In the genomic region with DNA sequence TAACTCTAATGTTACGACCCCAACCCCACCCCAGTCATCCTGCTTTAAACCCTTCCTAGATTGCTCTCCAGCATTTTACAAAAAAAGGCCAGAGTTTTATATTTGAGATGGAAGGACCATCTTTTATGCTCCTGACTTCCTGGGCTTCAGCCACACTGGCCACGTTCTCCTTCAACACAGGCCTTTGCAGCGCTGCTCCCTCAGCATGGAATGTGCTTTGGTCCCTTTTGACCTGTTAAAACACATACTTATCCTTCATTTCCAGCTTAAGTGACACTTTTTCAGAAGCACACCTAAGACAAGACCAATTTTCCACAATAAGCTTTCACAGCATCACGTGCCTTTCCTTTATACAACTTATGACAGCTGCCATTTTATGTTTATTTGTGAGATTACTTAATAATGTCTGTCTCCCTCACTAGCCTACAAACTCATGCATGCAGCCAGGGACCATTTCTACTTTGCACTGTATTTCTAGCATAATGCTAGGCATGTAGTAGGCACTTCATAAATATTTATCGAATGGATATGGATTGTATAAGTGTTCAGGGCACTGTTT, we compare ENCODE assay signal across 20 cellular contexts. TPM values are rescaled to one million over a fixed set of nuclear protein-coding genes. Genes with fewer than 3 reads are reported as not detected.
A peak's percentile ranks its signal among the peaks of the same experiment; 100 is the strongest.
DNase-seq lines count a peak whose midpoint lies in the region; ATAC-seq and TF ChIP-seq lines count a peak whose summit lies in the region.
"Had no signal": no experiment of that assay in that cellular context is flagged by ENCODE, and none has a peak within 500 bp of the region (broad histone marks: within the 10 kb centered on the region; RNA-seq: fewer than 3 reads in every experiment).

No MANE protein-coding gene starts in this region.

- H3K36me3 ChIP-seq in PC-9 (ENCODE audit: low read depth): no peaks in the 10 kb centered on the region
- H3K36me3 ChIP-seq in lower lobe of right lung: no peaks in the 10 kb centered on the region
- H3K36me3 ChIP-seq in thyroid gland: no peaks in the 10 kb centered on the region

- H3K27me3 ChIP-seq in PC-9 (ENCODE audit: insufficient read depth, low read depth) (no peaks in the 10 kb centered on the region), lower lobe of right lung (ENCODE audit: low read depth) (no peaks in the 10 kb centered on the region), thyroid gland (no peaks in the 10 kb centered on the region)

- no peak overlapping the region for H3K4me2 ChIP-seq in PC-9
- H3K4me2 ChIP-seq: GM23338 had no signal

- ATAC-seq in activated naive CD8-positive, alpha-beta T cell treated with anti-CD3 and anti-CD28 coated beads, Interleukin-2, amount 50 U/mL, for 24 hours: no peak
- ATAC-seq in lower lobe of right lung (peak in 1 of 2 donors; percentile 67), T-cell (replicated peaks in 1 of 4) (no peak)
- ATAC-seq: GM23338, HCT116, HepG2 had no signal

- no peaks in the 10 kb centered on the region for H3F3A ChIP-seq in PC-9 (ENCODE audit: insufficient read depth, low read depth)

- no peaks in the 10 kb centered on the region; the same call in 1 of the 2 replicates for H3K9me2 ChIP-seq in PC-9 (ENCODE audit: insufficient read depth)

- BruUV-seq in PC-9 (replicated peaks; lab: Mats Ljungman, UMichigan): no TSS peak

- no peaks in the 10 kb centered on the region for H3K36me3 Mint-ChIP-seq in activated naive CD8-positive, alpha-beta T cell treated with anti-CD3 and anti-CD28 coated beads, Interleukin-2, amount 50 U/mL, for 24 hours (ENCODE audit: low read depth)
- peaks cover 6% of the 10 kb centered on the region for H3K36me3 Mint-ChIP-seq in activated naive CD8-positive, alpha-beta T cell treated with anti-CD3 and anti-CD28 coated beads for 36 hours
- H3K36me3 Mint-ChIP-seq in T-cell: no peaks in the 10 kb centered on the region
- H3K36me3 Mint-ChIP-seq: CD4-positive, alpha-beta memory T cell; IgD-negative memory B cell had no signal

- H3K27me3 Mint-ChIP-seq in activated naive CD8-positive, alpha-beta T cell treated with anti-CD3 and anti-CD28 coated beads, Interleukin-2, amount 50 U/mL, for 24 hours: no peaks in the 10 kb centered on the region
- no peaks in the 10 kb centered on the region for H3K27me3 Mint-ChIP-seq in activated naive CD8-positive, alpha-beta T cell treated with anti-CD3 and anti-CD28 coated beads for 36 hours
- no peaks in the 10 kb centered on the region for H3K27me3 Mint-ChIP-seq in T-cell
- H3K27me3 Mint-ChIP-seq: CD4-positive, alpha-beta memory T cell had no signal

- CTCF ChIA-PET in PC-9 (lab: Charles Lee) (no interaction called here), T-cell (lab: Charles Lee) (interaction anchor here in 1 of 2 donors (0.5 kb wide), 1 partner anchor 22 kb away, joined by 3 read pairs; no protein-coding TSS in a partner anchor)

- POLR2A ChIA-PET in PC-9 (lab: Charles Lee; ENCODE audit: unreplicated experiment): interaction anchor here (0.7 kb wide), 1 partner anchor 385 kb away, joined by 3 read pairs; no protein-coding TSS in a partner anchor
- POLR2A ChIA-PET in T-cell (lab: Charles Lee): no interaction called here

- intact Hi-C loops in PC-9 (cut with micrococcal nuclease; ENCODE audit: unreplicated experiment) (no loop called here), lower lobe of right lung (cut with DNase I) (no loop called here), thyroid gland (cut with DNase I) (no loop called here)

- peak overlapping the region; percentile 48 for H3K27ac Mint-ChIP-seq in activated naive CD8-positive, alpha-beta T cell treated with anti-CD3 and anti-CD28 coated beads, Interleukin-2, amount 50 U/mL, for 24 hours
- H3K27ac Mint-ChIP-seq in activated naive CD8-positive, alpha-beta T cell treated with anti-CD3 and anti-CD28 coated beads for 36 hours: no peak overlapping the region
- no peak overlapping the region for H3K27ac Mint-ChIP-seq in T-cell
- H3K27ac Mint-ChIP-seq: GM23338, HFFc6 had no signal

- TF ChIP-seq CTCF in PC-9 (conservative IDR thresholded peaks at IDR 0.05): no peak
- no peak for TF ChIP-seq CTCF in lower lobe of right lung (IDR thresholded peaks at IDR 0.05)
- no peak for TF ChIP-seq CTCF in thyroid gland (IDR thresholded peaks at IDR 0.05)

- H3K9me3 Mint-ChIP-seq in activated naive CD8-positive, alpha-beta T cell treated with anti-CD3 and anti-CD28 coated beads, Interleukin-2, amount 50 U/mL, for 24 hours: peaks cover 4% of the 10 kb centered on the region
- peaks cover 4% of the 10 kb centered on the region for H3K9me3 Mint-ChIP-seq in activated naive CD8-positive, alpha-beta T cell treated with anti-CD3 and anti-CD28 coated beads for 36 hours
- peaks cover 0 to 3% (median 0%) of the 10 kb centered on the region in 3 donors for H3K9me3 Mint-ChIP-seq in T-cell
- H3K9me3 Mint-ChIP-seq: GM23338, HFFc6 had no signal

- no peak for TF ChIP-seq POLR2A in thyroid gland (IDR thresholded peaks at IDR 0.05)

- no peaks in the 10 kb centered on the region for H3K4me1 ChIP-seq in PC-9 (replicated peaks; ENCODE audit: insufficient read depth)
- H3K4me1 ChIP-seq in lower lobe of right lung: no peaks in the 10 kb centered on the region
- H3K4me1 ChIP-seq in thyroid gland: peaks cover 9 to 19% of the 10 kb centered on the region in 2 donors

- no peak overlapping the region for H3K4me3 Mint-ChIP-seq in activated naive CD8-positive, alpha-beta T cell treated with anti-CD3 and anti-CD28 coated beads, Interleukin-2, amount 50 U/mL, for 24 hours
- H3K4me3 Mint-ChIP-seq in activated naive CD8-positive, alpha-beta T cell treated with anti-CD3 and anti-CD28 coated beads for 36 hours: no peak overlapping the region
- no peak overlapping the region for H3K4me3 Mint-ChIP-seq in T-cell
- H3K4me3 Mint-ChIP-seq: GM23338, HFFc6, IgD-negative memory B cell had no signal

- H3K4me1 Mint-ChIP-seq in activated naive CD8-positive, alpha-beta T cell treated with anti-CD3 and anti-CD28 coated beads, Interleukin-2, amount 50 U/mL, for 24 hours: peaks cover 38% of the 10 kb centered on the region
- H3K4me1 Mint-ChIP-seq in activated naive CD8-positive, alpha-beta T cell treated with anti-CD3 and anti-CD28 coated beads for 36 hours: peaks cover 32% of the 10 kb centered on the region
- H3K4me1 Mint-ChIP-seq in T-cell: peaks cover 22 to 33% (median 33%) of the 10 kb centered on the region in 3 donors
- H3K4me1 Mint-ChIP-seq: IgD-negative memory B cell had no signal

- no peaks in the 10 kb centered on the region for H4K20me1 ChIP-seq in PC-9 (ENCODE audit: insufficient read depth)

- 79 to 86% methylated on average over 5 of the region's 5 CpGs for WGBS in thyroid gland, 2 donors

- H3K4me3 ChIP-seq in PC-9 (no peak overlapping the region), lower lobe of right lung (no peak overlapping the region), thyroid gland (replicated peaks in 1 of 3) (no peak overlapping the region)
- H3K4me3 ChIP-seq: GM23338 had no signal

- H3K79me2 ChIP-seq in PC-9 (ENCODE audit: low read depth): no peaks in the 10 kb centered on the region

- 0 out of 2 replicates have a peak overlapping the region, but pooled peaks have one; percentile 28 for H2AFZ ChIP-seq in PC-9
- H2AFZ ChIP-seq: GM23338 had no signal

- H3K9me3 ChIP-seq in PC-9 (ENCODE audit: insufficient read depth, low read depth): no peaks in the 10 kb centered on the region
- H3K9me3 ChIP-seq in lower lobe of right lung: no peaks in the 10 kb centered on the region
- H3K9me3 ChIP-seq in thyroid gland: no peaks in the 10 kb centered on the region

- H3K27ac ChIP-seq in PC-9 (no peak overlapping the region), lower lobe of right lung (no peak overlapping the region), thyroid gland (no peak overlapping the region)
- H3K27ac ChIP-seq: C4-2B had no signal

- DNase-seq in activated naive CD8-positive, alpha-beta T cell treated with anti-CD3 and anti-CD28 coated beads, Interleukin-2, amount 50 U/mL, for 24 hours: no peak
- DNase-seq in activated naive CD8-positive, alpha-beta T cell treated with anti-CD3 and anti-CD28 coated beads for 36 hours: no peak
- DNase-seq in PC-9 (no peak), lower lobe of right lung (peak; percentile 39), thyroid gland (peak; percentile 19 to 28), T-cell (no peak), H4 (ENCODE audit: low spot score) (no peak), KG1 (lab: John Stamatoyannopoulos, UW) (no peak)
- DNase-seq: AML-193; CD4-positive, alpha-beta memory T cell; DMS79; GDM1; H7; HFFc6; KBM-7 had no signal

RNA-seq across cellular contexts. Expression of a gene that starts 34.5 kb away (rescaled TPM):
- not detected for total RNA-seq in activated naive CD8-positive, alpha-beta T cell treated with anti-CD3 and anti-CD28 coated beads for 36 hours
- total RNA-seq in PC-9 (2021) (0.08 and 0.44 TPM in 2 replicates), lower lobe of right lung (2.1 TPM), thyroid gland (not detected), T-cell (not detected)
- total RNA-seq in H4 (2014; rRNA removed; shearing (Covaris generic)): 0.39 and 1.0 TPM in 2 replicates
- total RNA-seq: CD4-positive, alpha-beta memory T cell; GM23338; HepG2 had no signal

RNA-seq across cellular contexts. Expression of a gene that starts 49.3 kb away (rescaled TPM):
- total RNA-seq in activated naive CD8-positive, alpha-beta T cell treated with anti-CD3 and anti-CD28 coated beads for 36 hours: under 1 TPM; 0.54 to 0.95 TPM
- total RNA-seq in PC-9 (2021): 6.0 and 9.5 TPM in 2 replicates
- total RNA-seq in lower lobe of right lung: 2.0 TPM
- total RNA-seq in thyroid gland: 10 to 100 TPM in 2 of 4 donors, 1 to 10 TPM in 1, not detected in 1; 7.1 to 11.6 (median 10.7) TPM
- total RNA-seq in T-cell: not detected
- 3.3 and 8.6 TPM in 2 replicates for total RNA-seq in H4 (2014; rRNA removed; shearing (Covaris generic))
- total RNA-seq: CD4-positive, alpha-beta memory T cell had no signal

Comparison
In these comparisons a context has a peak if more than half of its experiments do, and no peak if none do; other contexts are left out.
1. DNase-seq: peak in lower lobe of right lung (single experiment) and thyroid gland (2 of 2); none in activated naive CD8-positive, alpha-beta T cell treated with anti-CD3 and anti-CD28 coated beads, Interleukin-2, amount 50 U/mL, for 24 hours (single experiment), activated naive CD8-positive, alpha-beta T cell treated with anti-CD3 and anti-CD28 coated beads for 36 hours (single experiment), PC-9 (0 of 2), T-cell (0 of 34), H4 (single experiment) and KG1 (single experiment).